Comparison of ENCODE assay signal across 13 cellular contexts in the genomic region with DNA sequence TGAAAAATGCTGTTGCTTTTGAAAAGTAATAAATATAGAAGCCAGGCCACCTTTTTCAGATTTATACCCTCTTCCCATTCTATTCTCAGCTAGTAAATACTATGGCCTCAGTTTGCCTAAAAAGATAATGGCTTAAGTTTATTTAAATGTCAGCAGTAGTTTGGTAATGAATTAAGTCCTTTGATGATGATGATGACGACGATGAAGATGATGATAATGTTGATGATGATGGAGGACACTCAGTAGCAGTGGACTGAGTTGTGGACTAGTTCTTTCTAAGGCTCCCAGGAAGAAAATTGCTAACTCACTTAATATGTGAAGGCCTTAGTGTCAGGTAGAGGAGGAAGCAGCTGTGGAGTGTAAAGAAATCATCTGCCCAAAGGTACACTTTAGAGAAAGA. TPM values are rescaled to one million over a fixed set of nuclear protein-coding genes. Genes with fewer than 3 reads are reported as not detected.
A peak's percentile ranks its signal among the peaks of the same experiment; 100 is the strongest.
DNase-seq lines count a peak whose midpoint lies in the region; ATAC-seq and TF ChIP-seq lines count a peak whose summit lies in the region.
"Had no signal": no experiment of that assay in that cellular context is flagged by ENCODE, and none has a peak within 500 bp of the region (broad histone marks: within the 10 kb centered on the region; RNA-seq: fewer than 3 reads in every experiment).

No MANE protein-coding gene starts in this region.

- H3K36me3 ChIP-seq in tibial artery, result no peaks in the 10 kb centered on the region

- no peak for DNase-seq in activated naive CD4-positive, alpha-beta T cell treated with anti-CD3 and anti-CD28 coated beads, Interleukin-2, amount 10 ng/mL, durations not matched to agents 7 days and 5 days
- no peak for DNase-seq in activated naive CD4-positive, alpha-beta T cell treated with Interleukin-2 at 50 U/mL for 16 hours
- DNase-seq in activated CD8-positive, alpha-beta T cell treated with anti-CD3 and anti-CD28 coated beads for 36 hours, result no peak
- DNase-seq in memory B cell (ENCODE audit: low spot score in 2 of 2), result no peak
- no peak for DNase-seq in tibial artery
- DNase-seq in SW480 (ENCODE audit: low spot score), result no peak
- no peak for DNase-seq in NCI-H146 (lab: John Stamatoyannopoulos, UW)
- DNase-seq in NCI-H2081 (lab: John Stamatoyannopoulos, UW), result no peak
- DNase-seq: aorta, DND-41, foreskin fibroblast, nephron progenitor cell had no signal

- H3K9me3 ChIP-seq in tibial artery, result no peaks in the 10 kb centered on the region

- H3K4me3 ChIP-seq in tibial artery, result no peak overlapping the region
- H3K4me3 ChIP-seq: smooth muscle cell had no signal

- no peak for TF ChIP-seq CTCF in activated CD8-positive, alpha-beta T cell treated with anti-CD3 and anti-CD28 coated beads for 36 hours (IDR thresholded peaks at IDR 0.05)
- TF ChIP-seq CTCF in tibial artery (IDR thresholded peaks at IDR 0.05), result no peak

- H3K36me3 Mint-ChIP-seq in activated naive CD4-positive, alpha-beta T cell treated with anti-CD3 and anti-CD28 coated beads, Interleukin-2, amount 10 ng/mL, durations not matched to agents 7 days and 5 days, result peaks cover 11% of the 10 kb centered on the region
- peaks cover 5% of the 10 kb centered on the region for H3K36me3 Mint-ChIP-seq in activated CD8-positive, alpha-beta T cell treated with anti-CD3 and anti-CD28 coated beads for 36 hours (ENCODE audit: low read depth)
- H3K36me3 Mint-ChIP-seq in memory B cell, result peaks cover 2% of the 10 kb centered on the region

- H3K27ac ChIP-seq in tibial artery, result peak overlapping the region; percentile 61 to 62

- H3K4me1 Mint-ChIP-seq in activated naive CD4-positive, alpha-beta T cell treated with anti-CD3 and anti-CD28 coated beads, Interleukin-2, amount 10 ng/mL, durations not matched to agents 7 days and 5 days, result peaks cover 95% of the 10 kb centered on the region
- H3K4me1 Mint-ChIP-seq in activated CD8-positive, alpha-beta T cell treated with anti-CD3 and anti-CD28 coated beads for 36 hours (ENCODE audit: low read depth), result peaks cover 94% of the 10 kb centered on the region
- H3K4me1 Mint-ChIP-seq in memory B cell, result peaks cover 79% of the 10 kb centered on the region

- intact Hi-C loops in activated CD8-positive, alpha-beta T cell treated with anti-CD3 and anti-CD28 coated beads for 36 hours (cut with micrococcal nuclease), result no loop called here
- intact Hi-C loops in tibial artery (cut with DNase I; ENCODE audit: low total_unique reads), result no loop called here

- peak overlapping the region; percentile 94 for H3K27ac Mint-ChIP-seq in activated naive CD4-positive, alpha-beta T cell treated with anti-CD3 and anti-CD28 coated beads, Interleukin-2, amount 10 ng/mL, durations not matched to agents 7 days and 5 days
- peak overlapping the region; percentile 94 for H3K27ac Mint-ChIP-seq in activated CD8-positive, alpha-beta T cell treated with anti-CD3 and anti-CD28 coated beads for 36 hours
- H3K27ac Mint-ChIP-seq in memory B cell, result peak overlapping the region; percentile 92

- H3K27me3 Mint-ChIP-seq in activated naive CD4-positive, alpha-beta T cell treated with anti-CD3 and anti-CD28 coated beads, Interleukin-2, amount 10 ng/mL, durations not matched to agents 7 days and 5 days, result no peaks in the 10 kb centered on the region
- H3K27me3 Mint-ChIP-seq in activated CD8-positive, alpha-beta T cell treated with anti-CD3 and anti-CD28 coated beads for 36 hours, result no peaks in the 10 kb centered on the region
- no peaks in the 10 kb centered on the region for H3K27me3 Mint-ChIP-seq in memory B cell

- no peaks in the 10 kb centered on the region for H3K27me3 ChIP-seq in tibial artery

- POLR2A ChIA-PET in activated CD8-positive, alpha-beta T cell treated with anti-CD3 and anti-CD28 coated beads for 36 hours (lab: Charles Lee), result interaction anchor here (1.1 to 1.6 kb wide), 2 partner anchors 9 to 24 kb away, joined by 5 to 8 read pairs; a partner anchor contains a TSS

- no peak overlapping the region for H3K4me3 Mint-ChIP-seq in activated naive CD4-positive, alpha-beta T cell treated with anti-CD3 and anti-CD28 coated beads, Interleukin-2, amount 10 ng/mL, durations not matched to agents 7 days and 5 days
- H3K4me3 Mint-ChIP-seq in activated CD8-positive, alpha-beta T cell treated with anti-CD3 and anti-CD28 coated beads for 36 hours, result no peak overlapping the region
- H3K4me3 Mint-ChIP-seq in memory B cell, result peak overlapping the region; percentile 6
- H3K4me3 Mint-ChIP-seq: nephron progenitor cell had no signal

- H3K9me3 Mint-ChIP-seq in activated naive CD4-positive, alpha-beta T cell treated with anti-CD3 and anti-CD28 coated beads, Interleukin-2, amount 10 ng/mL, durations not matched to agents 7 days and 5 days, result no peaks in the 10 kb centered on the region
- H3K9me3 Mint-ChIP-seq in activated CD8-positive, alpha-beta T cell treated with anti-CD3 and anti-CD28 coated beads for 36 hours, result no peaks in the 10 kb centered on the region
- H3K9me3 Mint-ChIP-seq in memory B cell, result no peaks in the 10 kb centered on the region
- H3K9me3 Mint-ChIP-seq: nephron progenitor cell had no signal

- peaks cover 0 to 91% (median 82%) of the 10 kb centered on the region in 4 donors for H3K4me1 ChIP-seq in tibial artery

- no peak for ATAC-seq in activated CD8-positive, alpha-beta T cell treated with anti-CD3 and anti-CD28 coated beads for 36 hours
- no peak for ATAC-seq in memory B cell (ENCODE audit: low read depth)

- CTCF ChIA-PET in activated naive CD4-positive, alpha-beta T cell treated with anti-CD3 and anti-CD28 coated beads, Interleukin-2, amount 10 ng/mL, durations not matched to agents 7 days and 5 days (lab: Charles Lee), result interaction anchor here (0.9 to 1.7 kb wide), 2 partner anchors 20 to 54 kb away, joined by 3 to 4 read pairs; no protein-coding TSS in a partner anchor
- CTCF ChIA-PET in activated CD8-positive, alpha-beta T cell treated with anti-CD3 and anti-CD28 coated beads for 36 hours (lab: Charles Lee), result interaction anchor here (0.9 to 1.5 kb wide), 5 partner anchors 9 to 50 kb away, joined by 3 to 4 read pairs (median 4); no protein-coding TSS in a partner anchor

RNA-seq across cellular contexts. Expression of a gene that starts 23.5 kb away (rescaled TPM):
- 10 to 100 TPM; 35.7 to 36.2 TPM for total RNA-seq in activated CD8-positive, alpha-beta T cell treated with anti-CD3 and anti-CD28 coated beads for 36 hours
